Comparison of ENCODE assay signal across 9 cellular contexts in genomic region chr10:114874827-114875541, GRCh38. TPM values are rescaled to one million over a fixed set of nuclear protein-coding genes. Genes with fewer than 3 reads are reported as not detected.
DNase-seq lines count a peak whose midpoint lies in the region; ATAC-seq and TF ChIP-seq lines count a peak whose summit lies in the region.
"Had no signal": no experiment of that assay in that cellular context is flagged by ENCODE, and none has a peak within 500 bp of the region (broad histone marks: within the 10 kb centered on the region; RNA-seq: fewer than 3 reads in every experiment).

No MANE protein-coding gene starts in this region.

- H3K27ac ChIP-seq in brain microvascular endothelial cell: peak overlapping the region; percentile 39

- H3K36me3 ChIP-seq in brain microvascular endothelial cell (replicated peaks): no peaks in the 10 kb centered on the region

- no peak overlapping the region for H3K4me3 Mint-ChIP-seq in activated CD8-positive, alpha-beta memory T cell treated with anti-CD3 and anti-CD28 coated beads, Interleukin-2, amount 10 ng/mL, durations not matched to agents 7 days and 5 days
- H3K4me3 Mint-ChIP-seq in nephron: no peak overlapping the region
- H3K4me3 Mint-ChIP-seq in activated T-helper 2 cell treated with anti-CD3 and anti-CD28 coated beads, Interferon-gamma antibody, Interleukin-2, Interleukin-4, amounts not matched to agents 10 μg/mL and 5 μg/mL and 100 μg/mL, durations not matched to agents 14 hours and 24 hours and 36 hours (ENCODE audit: low read depth): no peak overlapping the region

- peak; percentile 51 for DNase-seq in activated CD8-positive, alpha-beta memory T cell treated with anti-CD3 and anti-CD28 coated beads, Interleukin-2, amount 10 ng/mL, durations not matched to agents 7 days and 5 days
- DNase-seq in activated CD8-positive, alpha-beta memory T cell treated with anti-CD3 and anti-CD28 coated beads for 24 hours: no peak
- DNase-seq in brain microvascular endothelial cell: peak; percentile 76
- DNase-seq in activated T-helper 2 cell treated with anti-CD3 and anti-CD28 coated beads, Interferon-gamma antibody, Interleukin-2, Interleukin-4, amounts not matched to agents 10 μg/mL and 5 μg/mL and 100 μg/mL, durations not matched to agents 14 hours and 24 hours and 36 hours (ENCODE audit: low spot score): no peak
- DNase-seq: DND-41 had no signal

- TF ChIP-seq CTCF in brain microvascular endothelial cell (IDR thresholded peaks at IDR 0.05; ENCODE audit: low read depth, low read length, missing control alignments) (peak; percentile 60), nephron (IDR thresholded peaks at IDR 0.05; ENCODE audit: unreplicated experiment in 3 of 3) (peak; percentile 26 to 35 (median 32))

- no peaks in the 10 kb centered on the region for H3K36me3 Mint-ChIP-seq in activated CD8-positive, alpha-beta memory T cell treated with anti-CD3 and anti-CD28 coated beads, Interleukin-2, amount 10 ng/mL, durations not matched to agents 7 days and 5 days
- H3K36me3 Mint-ChIP-seq in nephron (ENCODE audit: low read depth): no peaks in the 10 kb centered on the region
- no peaks in the 10 kb centered on the region for H3K36me3 Mint-ChIP-seq in activated T-helper 2 cell treated with anti-CD3 and anti-CD28 coated beads, Interferon-gamma antibody, Interleukin-2, Interleukin-4, amounts not matched to agents 10 μg/mL and 5 μg/mL and 100 μg/mL, durations not matched to agents 14 hours and 24 hours and 36 hours (ENCODE audit: low read depth)

- H3K4me3 ChIP-seq in brain microvascular endothelial cell (ENCODE audit: low read depth, low read length): no peak overlapping the region

- no peak overlapping the region for H3K27ac Mint-ChIP-seq in activated CD8-positive, alpha-beta memory T cell treated with anti-CD3 and anti-CD28 coated beads, Interleukin-2, amount 10 ng/mL, durations not matched to agents 7 days and 5 days
- peak overlapping the region; percentile 33 to 77 (median 42) for H3K27ac Mint-ChIP-seq in nephron
- H3K27ac Mint-ChIP-seq in activated T-helper 2 cell treated with anti-CD3 and anti-CD28 coated beads, Interferon-gamma antibody, Interleukin-2, Interleukin-4, amounts not matched to agents 10 μg/mL and 5 μg/mL and 100 μg/mL, durations not matched to agents 14 hours and 24 hours and 36 hours: no peak overlapping the region

- in situ Hi-C loops in brain microvascular endothelial cell (cut with HindIII; ENCODE audit: low pct_ligation_motif_present, low sequenced_read_pairs): loop anchor here (25.0 kb wide), 1 partner anchor 212 kb away; the partner anchor contains the start of gene ATRNL1

- peaks cover 24% of the 10 kb centered on the region for H3K27me3 Mint-ChIP-seq in activated CD8-positive, alpha-beta memory T cell treated with anti-CD3 and anti-CD28 coated beads, Interleukin-2, amount 10 ng/mL, durations not matched to agents 7 days and 5 days
- peaks cover 15% of the 10 kb centered on the region for H3K27me3 Mint-ChIP-seq in nephron (ENCODE audit: low read depth)
- H3K27me3 Mint-ChIP-seq in activated T-helper 2 cell treated with anti-CD3 and anti-CD28 coated beads, Interferon-gamma antibody, Interleukin-2, Interleukin-4, amounts not matched to agents 10 μg/mL and 5 μg/mL and 100 μg/mL, durations not matched to agents 14 hours and 24 hours and 36 hours (ENCODE audit: low read depth): peaks cover 20% of the 10 kb centered on the region

- CTCF ChIA-PET in activated CD8-positive, alpha-beta memory T cell treated with anti-CD3 and anti-CD28 coated beads, Interleukin-2, amount 10 ng/mL, durations not matched to agents 7 days and 5 days (lab: Charles Lee): interaction anchor here (1.3 kb wide), 1 partner anchor 9 kb away, joined by 3 read pairs; no protein-coding TSS in a partner anchor

- H3K9me3 Mint-ChIP-seq in activated CD8-positive, alpha-beta memory T cell treated with anti-CD3 and anti-CD28 coated beads, Interleukin-2, amount 10 ng/mL, durations not matched to agents 7 days and 5 days (ENCODE audit: low read depth): no peaks in the 10 kb centered on the region
- H3K9me3 Mint-ChIP-seq in nephron: no peaks in the 10 kb centered on the region
- H3K9me3 Mint-ChIP-seq in activated T-helper 2 cell treated with anti-CD3 and anti-CD28 coated beads, Interferon-gamma antibody, Interleukin-2, Interleukin-4, amounts not matched to agents 10 μg/mL and 5 μg/mL and 100 μg/mL, durations not matched to agents 14 hours and 24 hours and 36 hours: no peaks in the 10 kb centered on the region

- H3K4me1 Mint-ChIP-seq in activated CD8-positive, alpha-beta memory T cell treated with anti-CD3 and anti-CD28 coated beads, Interleukin-2, amount 10 ng/mL, durations not matched to agents 7 days and 5 days: peaks cover 22% of the 10 kb centered on the region
- peaks cover 36% of the 10 kb centered on the region for H3K4me1 Mint-ChIP-seq in nephron
- H3K4me1 Mint-ChIP-seq in activated T-helper 2 cell treated with anti-CD3 and anti-CD28 coated beads, Interferon-gamma antibody, Interleukin-2, Interleukin-4, amounts not matched to agents 10 μg/mL and 5 μg/mL and 100 μg/mL, durations not matched to agents 14 hours and 24 hours and 36 hours (ENCODE audit: low read depth): peaks cover 19% of the 10 kb centered on the region

- intact Hi-C loops in activated T-helper 2 cell treated with anti-CD3 and anti-CD28 coated beads, Interferon-gamma antibody, Interleukin-2, Interleukin-4, amounts not matched to agents 10 μg/mL and 5 μg/mL and 100 μg/mL, durations not matched to agents 14 hours and 24 hours and 36 hours (cut with micrococcal nuclease): loop anchor here (5.0 kb wide), 2 partner anchors 57 to 177 kb away; no protein-coding TSS in a partner anchor

- H3K27me3 ChIP-seq in brain microvascular endothelial cell (replicated peaks): no peaks in the 10 kb centered on the region

- peak; percentile 66 for ATAC-seq in activated CD8-positive, alpha-beta memory T cell treated with anti-CD3 and anti-CD28 coated beads, Interleukin-2, amount 10 ng/mL, durations not matched to agents 7 days and 5 days
- ATAC-seq in HG02973 (IDR thresholded peaks at IDR 0.05; ENCODE audit: unreplicated experiment): peak; percentile 38
- no peak for ATAC-seq in HG03469 (IDR thresholded peaks at IDR 0.05; ENCODE audit: unreplicated experiment)
- ATAC-seq in GM19023 (IDR thresholded peaks at IDR 0.05; ENCODE audit: unreplicated experiment): no peak

RNA-seq across cellular contexts. Expression of gene FHIP2A, which starts 53.4 kb away (rescaled TPM):
- 10 to 100 TPM; 33.5 to 35.7 TPM for total RNA-seq in activated CD8-positive, alpha-beta memory T cell treated with anti-CD3 and anti-CD28 coated beads, Interleukin-2, amount 10 ng/mL, durations not matched to agents 7 days and 5 days
- 26.3 and 26.9 TPM in 2 replicates for total RNA-seq in activated T-helper 2 cell treated with anti-CD3 and anti-CD28 coated beads, Interferon-gamma antibody, Interleukin-2, Interleukin-4, amounts not matched to agents 10 μg/mL and 5 μg/mL and 100 μg/mL, durations not matched to agents 14 hours and 24 hours and 36 hours

Comparison
In these comparisons a context has a peak if more than half of its experiments do, and no peak if none do; other contexts are left out.
1. DNase-seq: peak in activated CD8-positive, alpha-beta memory T cell treated with anti-CD3 and anti-CD28 coated beads, Interleukin-2, amount 10 ng/mL, durations not matched to agents 7 days and 5 days (single experiment) and brain microvascular endothelial cell (single experiment); none in activated CD8-positive, alpha-beta memory T cell treated with anti-CD3 and anti-CD28 coated beads for 24 hours (single experiment) and activated T-helper 2 cell treated with anti-CD3 and anti-CD28 coated beads, Interferon-gamma antibody, Interleukin-2, Interleukin-4, amounts not matched to agents 10 μg/mL and 5 μg/mL and 100 μg/mL, durations not matched to agents 14 hours and 24 hours and 36 hours (single experiment).
2. ATAC-seq: peak in activated CD8-positive, alpha-beta memory T cell treated with anti-CD3 and anti-CD28 coated beads, Interleukin-2, amount 10 ng/mL, durations not matched to agents 7 days and 5 days (single experiment) and HG02973 (single experiment); none in HG03469 (single experiment) and GM19023 (single experiment).
3. H3K27ac Mint-ChIP-seq: peak in nephron (3 of 3); none in activated CD8-positive, alpha-beta memory T cell treated with anti-CD3 and anti-CD28 coated beads, Interleukin-2, amount 10 ng/mL, durations not matched to agents 7 days and 5 days (single experiment) and activated T-helper 2 cell treated with anti-CD3 and anti-CD28 coated beads, Interferon-gamma antibody, Interleukin-2, Interleukin-4, amounts not matched to agents 10 μg/mL and 5 μg/mL and 100 μg/mL, durations not matched to agents 14 hours and 24 hours and 36 hours (single experiment).